17 cellular contexts compared by ENCODE assay signal in the genomic region with DNA sequence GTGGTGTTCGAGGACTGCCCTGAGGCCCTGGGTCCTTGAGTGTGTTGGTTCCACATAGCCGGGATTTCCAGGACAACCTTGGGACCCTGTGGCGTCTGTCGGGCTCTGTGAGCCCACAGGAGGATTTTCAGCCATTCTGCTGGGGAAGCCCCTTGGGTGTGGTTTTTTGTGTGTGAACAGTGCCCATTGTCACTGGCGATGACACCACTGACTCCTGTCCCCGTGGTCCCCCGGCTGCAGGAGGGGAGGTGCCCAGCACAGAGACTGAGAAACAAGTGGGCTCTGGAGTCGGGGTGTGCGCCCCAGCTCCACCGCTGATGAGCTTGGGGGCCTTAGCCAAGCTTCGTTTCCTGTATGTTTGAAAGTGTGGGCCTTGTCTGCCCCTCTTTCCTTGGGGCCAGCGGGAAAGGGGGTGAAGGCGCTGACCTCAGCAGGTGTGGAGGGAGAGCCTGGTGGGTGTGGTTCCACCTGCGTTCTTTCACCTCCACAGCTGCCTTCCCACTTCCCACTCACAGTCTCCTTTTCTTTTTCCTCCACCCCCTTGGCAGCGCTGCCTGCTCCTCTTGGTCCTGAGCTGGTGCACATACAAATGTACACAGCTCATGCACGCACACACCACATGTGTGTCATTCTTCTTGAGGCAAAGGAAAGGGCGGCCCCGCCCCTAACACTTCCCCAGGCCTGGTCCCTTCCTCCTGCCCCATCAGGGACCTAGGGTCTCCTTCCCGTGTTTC. TPM values are rescaled to one million over a fixed set of nuclear protein-coding genes. Genes with fewer than 3 reads are reported as not detected.
DNase-seq lines count a peak whose midpoint lies in the region; ATAC-seq and TF ChIP-seq lines count a peak whose summit lies in the region.
"Had no signal": no experiment of that assay in that cellular context is flagged by ENCODE, and none has a peak within 500 bp of the region (broad histone marks: within the 10 kb centered on the region; RNA-seq: fewer than 3 reads in every experiment).

No MANE protein-coding gene starts in this region.

- H3K4ac ChIP-seq in trophoblast cell (ENCODE audit: low read depth, low read length), result peak overlapping the region; percentile 31

- H3K36me3 Mint-ChIP-seq in CD4-positive, alpha-beta T cell (ENCODE audit: low read depth), result peaks cover 17% of the 10 kb centered on the region

- H2AFZ ChIP-seq in trophoblast cell (ENCODE audit: insufficient read depth, low read length, poor library complexity) (no peak overlapping the region), smooth muscle cell (ENCODE audit: low read depth) (no peak overlapping the region)

- WGBS in trophoblast cell (ENCODE audit: extremely low coverage, insufficient coverage, insufficient read length), result no CpG with 5 or more reads among the region's 19 CpGs
- 94% methylated on average over 19 of the region's 19 CpGs for WGBS in smooth muscle cell (ENCODE audit: low lambda C conversion rate)

- no peaks in the 10 kb centered on the region for H3K27me3 ChIP-seq in CD4-positive, alpha-beta T cell (ENCODE audit: control insufficient read depth, insufficient read depth, low read length)
- no peaks in the 10 kb centered on the region for H3K27me3 ChIP-seq in trophoblast cell (ENCODE audit: insufficient read depth, low read length)
- H3K27me3 ChIP-seq in smooth muscle cell (ENCODE audit: low read depth), result no peaks in the 10 kb centered on the region
- H3K27me3 ChIP-seq: MG63 had no signal

- POLR2A ChIA-PET in CD4-positive, alpha-beta T cell (lab: Charles Lee), result no interaction called here

- H2AK5ac ChIP-seq in trophoblast cell (ENCODE audit: low read length), result no peak overlapping the region

- H2BK5ac ChIP-seq in trophoblast cell (ENCODE audit: low read depth, low read length, poor library complexity), result no peak overlapping the region

- H3K23ac ChIP-seq in trophoblast cell (ENCODE audit: low read length), result no peak overlapping the region

- no peaks in the 10 kb centered on the region for H3K9me3 Mint-ChIP-seq in CD4-positive, alpha-beta T cell

- H3K4me3 Mint-ChIP-seq in CD4-positive, alpha-beta T cell, result no peak overlapping the region

- no peaks in the 10 kb centered on the region for H3F3A ChIP-seq in smooth muscle cell (ENCODE audit: low read depth)

- CTCF ChIA-PET in CD4-positive, alpha-beta T cell (lab: Charles Lee), result interaction anchor here (0.6 kb wide), 2 partner anchors 10 to 23 kb away, joined by 3 to 4 read pairs; no protein-coding TSS in a partner anchor

- no peak overlapping the region for H3K27ac ChIP-seq in CD4-positive, alpha-beta T cell (ENCODE audit: low read depth, low read length)
- H3K27ac ChIP-seq in trophoblast cell (ENCODE audit: low read depth, low read length), result no peak overlapping the region
- H3K27ac ChIP-seq in smooth muscle cell (ENCODE audit: low read depth), result no peak overlapping the region

- no peaks in the 10 kb centered on the region for H3K27me3 Mint-ChIP-seq in CD4-positive, alpha-beta T cell

- H3K9ac ChIP-seq in trophoblast cell (ENCODE audit: low read length), result no peak overlapping the region
- H3K9ac ChIP-seq in smooth muscle cell (ENCODE audit: low read depth), result no peak overlapping the region

- no peaks in the 10 kb centered on the region for H3K79me1 ChIP-seq in trophoblast cell (ENCODE audit: low read length)

- DNase-seq in CD4-positive, alpha-beta T cell, result no peak
- DNase-seq in NCI-H69 (lab: John Stamatoyannopoulos, UW) (peak; percentile 16), foreskin fibroblast (peak; percentile 22 to 61), trophoblast cell (no peak), NCI-H146 (lab: John Stamatoyannopoulos, UW) (no peak), smooth muscle cell (lab: John Stamatoyannopoulos, UW; ENCODE audit: unreplicated experiment) (no peak), NCI-H1930 (lab: John Stamatoyannopoulos, UW) (no peak)
- DNase-seq: Caco-2; foreskin melanocyte; MG63; NCI-H2171 treated with DMSO at 0.1 percent for 48 hours; retina; stimulated activated CD4-positive, alpha-beta T cell treated with anti-CD3 and anti-CD28 coated beads, Interleukin-4, amount 100 ng/mL, for 24 hours; stimulated activated naive CD4-positive, alpha-beta T cell had no signal

- H3K4me1 Mint-ChIP-seq in CD4-positive, alpha-beta T cell (ENCODE audit: low read depth), result peaks cover 29% of the 10 kb centered on the region

- H3K79me2 ChIP-seq in trophoblast cell (ENCODE audit: control insufficient read depth, insufficient read depth, low read length, poor library complexity) (peaks cover 14% of the 10 kb centered on the region), smooth muscle cell (ENCODE audit: low read depth) (peaks cover 100% of the 10 kb centered on the region)

- no peak overlapping the region for H3K18ac ChIP-seq in trophoblast cell (ENCODE audit: low read length)

- intact Hi-C loops in CD4-positive, alpha-beta T cell (cut with DNase I, micrococcal nuclease), result no loop called here

- H4K8ac ChIP-seq in trophoblast cell (ENCODE audit: low read depth, low read length), result no peak overlapping the region

- ATAC-seq in CD4-positive, alpha-beta T cell (ENCODE audit: poor library complexity), result peak; percentile 24
- no peak for ATAC-seq in GM18868 (IDR thresholded peaks at IDR 0.05; ENCODE audit: unreplicated experiment)
- ATAC-seq: activated CD4-positive, CD25-positive, alpha-beta regulatory T cell treated with anti-CD3 and anti-CD28 coated beads, Interleukin-2, amount 50 U/mL, for 24 hours; SK-N-SH treated with all-trans-retinoic acid at 6 μM for 48 hours had no signal

- H3K4me2 ChIP-seq in trophoblast cell (ENCODE audit: low read length), result no peak overlapping the region
- H3K4me2 ChIP-seq in smooth muscle cell, result no peak overlapping the region

- H4K20me1 ChIP-seq in smooth muscle cell (ENCODE audit: low read depth), result peaks cover 99% of the 10 kb centered on the region

- no peaks in the 10 kb centered on the region for H3K9me3 ChIP-seq in CD4-positive, alpha-beta T cell (ENCODE audit: control insufficient read depth, low read length)
- H3K9me3 ChIP-seq in trophoblast cell (ENCODE audit: insufficient read depth, low read depth, low read length) (peaks cover 3% of the 10 kb centered on the region), smooth muscle cell (replicated peaks; ENCODE audit: low read depth) (no peaks in the 10 kb centered on the region)
- H3K9me3 ChIP-seq: Caco-2, MG63 had no signal

- H3K4me3 ChIP-seq in foreskin fibroblast (ENCODE audit: low read depth in 1 of 2, low read length in 2 of 2) (no peak overlapping the region), trophoblast cell (ENCODE audit: low read depth, low read length) (no peak overlapping the region), smooth muscle cell (no peak overlapping the region)
- H3K4me3 ChIP-seq: MG63 had no signal

- H2BK120ac ChIP-seq in trophoblast cell (ENCODE audit: insufficient read depth, low read length, poor library complexity), result no peak overlapping the region

- TF ChIP-seq CTCF in CD4-positive, alpha-beta T cell (IDR thresholded peaks at IDR 0.05), result no peak
- TF ChIP-seq CTCF in foreskin fibroblast (IDR thresholded peaks at IDR 0.05; ENCODE audit: low read depth, low read length) (no peak), smooth muscle cell (IDR thresholded peaks at IDR 0.05; ENCODE audit: borderline replicate concordance, insufficient read depth, poor library complexity, severe bottlenecking) (no peak)

- H3K36me3 ChIP-seq in trophoblast cell (ENCODE audit: control insufficient read depth in 1 of 2, insufficient read depth in 2 of 2, low read length in 2 of 2), result peaks cover 10 to 16% of the 10 kb centered on the region in 2 experiments
- H3K36me3 ChIP-seq in smooth muscle cell (ENCODE audit: low read depth), result no peaks in the 10 kb centered on the region

- no peak overlapping the region for H4K91ac ChIP-seq in trophoblast cell (ENCODE audit: low read depth, low read length)

- no peak overlapping the region for H3K14ac ChIP-seq in trophoblast cell (ENCODE audit: low read length)

- no peak overlapping the region for H2BK12ac ChIP-seq in trophoblast cell (ENCODE audit: low read length)

- H3K4me1 ChIP-seq in trophoblast cell (ENCODE audit: control insufficient read depth in 1 of 2, insufficient read depth in 2 of 2, low read length in 2 of 2) (peaks cover 7 to 16% of the 10 kb centered on the region in 2 experiments), smooth muscle cell (ENCODE audit: low read depth) (no peaks in the 10 kb centered on the region)
- H3K4me1 ChIP-seq: Caco-2 had no signal

- H3K27ac Mint-ChIP-seq in CD4-positive, alpha-beta T cell, result peak overlapping the region; percentile 3

- no peak overlapping the region for H4K12ac ChIP-seq in trophoblast cell (ENCODE audit: low read depth, low read length)

RNA-seq across cellular contexts. Expression of a gene that starts 16.1 kb away (rescaled TPM):
- 10 to 100 TPM; 45.9 to 48.6 TPM for total RNA-seq in CD4-positive, alpha-beta T cell
- 52.1 and 52.4 TPM in 2 replicates for polyA plus RNA-seq in trophoblast cell (2013)
- 16.4 and 22.0 TPM in 2 replicates for total RNA-seq in smooth muscle cell
- polyA plus RNA-seq in smooth muscle cell, result 23.2 and 25.4 TPM in 2 replicates

RNA-seq across cellular contexts. Expression of a gene that starts 26.1 kb away (rescaled TPM):
- 10 to 100 TPM; 17.5 to 19.3 TPM for total RNA-seq in CD4-positive, alpha-beta T cell
- polyA plus RNA-seq in trophoblast cell (2013), result 52.8 and 57.6 TPM in 2 replicates
- total RNA-seq in smooth muscle cell, result 3.6 and 6.4 TPM in 2 replicates
- polyA plus RNA-seq in smooth muscle cell, result 13.6 and 16.2 TPM in 2 replicates

RNA-seq across cellular contexts. Expression of a gene that starts 52.6 kb away (rescaled TPM):
- 10 to 100 TPM; 75.2 to 78.9 TPM for total RNA-seq in CD4-positive, alpha-beta T cell
- 21.1 and 21.4 TPM in 2 replicates for polyA plus RNA-seq in trophoblast cell (2013)
- 15.4 and 17.6 TPM in 2 replicates for total RNA-seq in smooth muscle cell
- polyA plus RNA-seq in smooth muscle cell, result 47.6 and 48.3 TPM in 2 replicates

Comparison
In these comparisons a context has a peak if more than half of its experiments do, and no peak if none do; other contexts are left out.
1. DNase-seq: peak in NCI-H69 (single experiment) and foreskin fibroblast (2 of 2); none in CD4-positive, alpha-beta T cell (0 of 10), trophoblast cell (0 of 2), NCI-H146 (single experiment), smooth muscle cell (single experiment) and NCI-H1930 (0 of 2).